Comparison of ENCODE assay signal across 1 cellular context in genomic region chr6:43376551-43376981, GRCh38.
TF ChIP-seq lines count a peak whose summit lies in the region.

No MANE protein-coding gene starts in this region.

TF ChIP-seq in WTC11, 78 proteins besides CTCF, POLR2A, EP300 and RAD21 (continued from another document):
- TF ChIP-seq MLX (CRISPR knock-in tag; IDR thresholded peaks at IDR 0.05) (no peak), JUN (CRISPR knock-in tag; IDR thresholded peaks at IDR 0.05) (no peak), ERG (CRISPR knock-in tag; IDR thresholded peaks at IDR 0.05) (no peak), CREM (CRISPR knock-in tag; IDR thresholded peaks at IDR 0.05) (no peak), ZNF121 (CRISPR knock-in tag; IDR thresholded peaks at IDR 0.05) (no peak), E2F4 (CRISPR knock-in tag; IDR thresholded peaks at IDR 0.05; ENCODE audit: borderline replicate concordance, low read depth) (no peak), NR1H2 (CRISPR knock-in tag; IDR thresholded peaks at IDR 0.05) (no peak), TCF7 (CRISPR knock-in tag; IDR thresholded peaks at IDR 0.05; ENCODE audit: low read depth) (no peak), NFATC4 (CRISPR knock-in tag; IDR thresholded peaks at IDR 0.05) (no peak)
